8 cellular contexts compared by ENCODE assay signal in genomic region chr3:124078978-124079911, GRCh38. TPM values are rescaled to one million over a fixed set of nuclear protein-coding genes. Genes with fewer than 3 reads are reported as not detected.
DNase-seq lines count a peak whose midpoint lies in the region; ATAC-seq lines count a peak whose summit lies in the region.

No MANE protein-coding gene starts in this region.

- peak; percentile 37 for DNase-seq in COLO829 (ENCODE audit: low spot score)
- DNase-seq in HCEC 1CT = peak; percentile 30
- DNase-seq in NCI-H82 (lab: John Stamatoyannopoulos, UW) = peak; percentile 87
- peak; percentile 22 to 62 for DNase-seq in dermis microvascular lymphatic vessel endothelial cell (ENCODE audit: low read depth in 2 of 2)
- peak; percentile 26 for DNase-seq in midbrain (lab: John Stamatoyannopoulos, UW)
- DNase-seq in central memory CD4-positive, alpha-beta T cell = no peak
- DNase-seq in GDM1 (lab: John Stamatoyannopoulos, UW) = no peak

- ATAC-seq in GM21786 (IDR thresholded peaks at IDR 0.05; ENCODE audit: unreplicated experiment) = no peak

RNA-seq across cellular contexts. Expression of gene KALRN, which starts 46.1 kb away (rescaled TPM):
- 95.8 and 184 TPM in 2 replicates for total RNA-seq in dermis microvascular lymphatic vessel endothelial cell

Comparison
In these comparisons a context has a peak if more than half of its experiments do, and no peak if none do; other contexts are left out.
1. DNase-seq: peak in COLO829 (single experiment), HCEC 1CT (single experiment), NCI-H82 (single experiment), dermis microvascular lymphatic vessel endothelial cell (2 of 2) and midbrain (single experiment); none in central memory CD4-positive, alpha-beta T cell (single experiment) and GDM1 (single experiment).